9 cellular contexts compared by ENCODE assay signal in the genomic region with DNA sequence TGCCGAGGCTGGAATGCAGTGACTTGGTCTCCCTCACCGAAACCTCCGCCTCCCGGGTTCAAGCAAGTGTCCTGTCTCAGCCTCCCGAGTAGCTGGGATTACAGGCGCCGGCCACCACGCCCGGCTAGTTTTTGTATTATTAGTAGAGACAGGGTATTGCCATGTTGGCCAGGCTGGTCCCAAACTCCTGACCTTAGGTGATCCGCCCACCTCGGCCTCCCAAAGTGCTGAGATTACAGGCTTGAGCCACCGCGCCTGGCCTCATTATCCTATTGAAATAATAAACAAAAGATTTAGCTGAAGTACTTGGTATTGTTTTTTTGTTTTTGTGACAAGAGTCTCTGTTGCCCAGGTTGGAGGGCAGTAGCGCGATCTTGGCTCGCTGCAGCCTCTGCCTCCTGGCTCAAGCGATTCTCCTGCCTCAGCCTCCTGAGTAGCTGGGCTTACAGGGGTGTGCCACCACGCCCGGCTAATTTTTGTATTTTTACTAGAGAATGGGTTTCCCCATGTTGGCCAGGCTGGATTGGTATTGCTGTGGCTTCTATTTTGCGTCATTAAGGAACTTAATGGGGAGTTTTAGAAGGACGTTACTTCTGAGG. TPM values are rescaled to one million over a fixed set of nuclear protein-coding genes. Genes with fewer than 3 reads are reported as not detected.
A peak's percentile ranks its signal among the peaks of the same experiment; 100 is the strongest.
DNase-seq lines count a peak whose midpoint lies in the region; ATAC-seq, FAIRE-seq and TF ChIP-seq lines count a peak whose summit lies in the region.
"Had no signal": no experiment of that assay in that cellular context is flagged by ENCODE, and none has a peak within 500 bp of the region (broad histone marks: within the 10 kb centered on the region; RNA-seq: fewer than 3 reads in every experiment).

No MANE protein-coding gene starts in this region.

- in situ Hi-C loops in brain microvascular endothelial cell (cut with HindIII; ENCODE audit: low pct_ligation_motif_present, low sequenced_read_pairs) = no loop called here

- ATAC-seq in HG03139 (IDR thresholded peaks at IDR 0.05; ENCODE audit: unreplicated experiment) = no peak

- H3K4me1 ChIP-seq in mononuclear cell (ENCODE audit: insufficient read depth, low read length) = peaks cover 38% of the 10 kb centered on the region

- peak overlapping the region; percentile 64 for H3K4me3 ChIP-seq in HL-60 (replicated peaks; ENCODE audit: insufficient read depth, low read length)
- peak overlapping the region; percentile 98 for H3K4me3 ChIP-seq in brain microvascular endothelial cell (ENCODE audit: low read depth, low read length)
- H3K4me3 ChIP-seq in mononuclear cell (ENCODE audit: low read length) = peak overlapping the region; percentile 99

- no peak for FAIRE-seq in H54 (lab: Jason Lieb, UNC)

- TF ChIP-seq CTCF in 22Rv1 (IDR thresholded peaks at IDR 0.05) = no peak
- no peak for TF ChIP-seq CTCF in HL-60 (IDR thresholded peaks at IDR 0.05; ENCODE audit: insufficient read depth, low read length)
- TF ChIP-seq CTCF in brain microvascular endothelial cell (IDR thresholded peaks at IDR 0.05; ENCODE audit: low read depth, low read length, missing control alignments) = no peak

- no peak for TF ChIP-seq POLR2A in H54 (IDR thresholded peaks at IDR 0.05; ENCODE audit: low read depth, low read length)

- H3K27ac ChIP-seq in 22Rv1 (peak overlapping the region; percentile 89), HL-60 (replicated peaks) (peak overlapping the region; percentile 100), brain microvascular endothelial cell (peak overlapping the region; percentile 99)

- DNase-seq in HL-60 (ENCODE audit: low read depth in 1 of 2, low spot score in 1 of 2) (no peak), brain microvascular endothelial cell (no peak), pons (ENCODE audit: low spot score) (no peak), H54 (ENCODE audit: insufficient read length, low spot score) (no peak)
- DNase-seq in stimulated activated CD4-positive, alpha-beta T cell treated with anti-CD3 and anti-CD28 coated beads, Interleukin-4, amount 100 ng/mL, for 1 hour = no peak
- DNase-seq: NCI-H1092 treated with DMSO at 0.1 percent for 48 hours had no signal

- peaks cover 58% of the 10 kb centered on the region for H3K36me3 ChIP-seq in brain microvascular endothelial cell (replicated peaks)

- no peaks in the 10 kb centered on the region for H3K27me3 ChIP-seq in HL-60 (ENCODE audit: insufficient read depth, poor library complexity, severe bottlenecking)
- no peaks in the 10 kb centered on the region for H3K27me3 ChIP-seq in brain microvascular endothelial cell (replicated peaks)
- H3K27me3 ChIP-seq in mononuclear cell (ENCODE audit: insufficient read depth, low read length) = no peaks in the 10 kb centered on the region

- H3K9me3 ChIP-seq in mononuclear cell (ENCODE audit: low read depth, low read length) = no peaks in the 10 kb centered on the region

RNA-seq across cellular contexts. Expression of gene RPL35A, which starts 1.5 kb away (rescaled TPM):
- 997 TPM for total RNA-seq in mononuclear cell

RNA-seq across cellular contexts. Expression of gene LMLN, which starts 8.5 kb away (rescaled TPM):
- 3.4 TPM for total RNA-seq in mononuclear cell
